ENCODE assay signal across 8 cellular contexts in the genomic region with DNA sequence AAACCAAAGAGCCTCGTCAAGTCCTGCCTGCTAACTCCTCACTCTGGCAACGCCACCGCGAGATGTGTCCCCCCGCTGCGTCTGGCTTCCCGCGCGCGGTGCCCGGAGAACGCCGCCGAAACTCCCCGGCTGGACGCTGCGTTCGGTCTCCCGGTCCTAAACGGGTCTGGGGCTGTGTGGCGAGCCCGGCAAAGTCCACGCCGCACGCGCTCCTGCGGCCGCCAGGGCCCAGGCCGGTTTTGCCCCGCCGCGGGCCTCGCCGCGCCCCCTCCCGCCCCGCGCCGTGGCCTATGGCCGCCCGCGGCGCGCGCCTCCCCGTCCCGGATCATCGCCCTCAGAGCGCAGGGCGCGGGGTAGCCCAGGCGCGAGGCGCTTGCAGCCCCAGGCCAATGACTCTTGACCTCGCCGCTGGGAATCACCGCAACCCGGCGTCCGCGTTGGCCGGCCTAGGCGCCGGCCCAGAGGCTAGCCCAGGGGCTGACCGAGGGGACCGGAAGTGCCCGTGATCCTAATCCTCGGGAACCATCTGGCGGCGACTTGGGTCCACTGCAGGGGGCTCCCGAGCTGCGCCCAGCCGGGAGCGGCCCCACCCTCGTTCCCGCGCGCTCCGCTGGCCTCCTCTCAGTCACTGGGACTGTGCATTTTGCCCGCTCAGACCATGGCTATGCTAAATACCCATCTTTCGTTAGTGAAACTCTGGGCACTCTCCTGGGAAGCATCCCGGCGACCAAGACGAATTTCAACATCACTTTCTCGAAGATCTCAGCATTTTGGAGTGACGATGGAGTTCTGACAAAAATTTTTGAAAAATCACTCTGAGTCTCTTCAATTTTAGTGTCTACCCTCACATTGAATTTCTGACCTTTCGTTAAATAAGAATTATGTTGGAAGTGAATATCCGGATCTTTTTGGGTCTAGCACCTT. TPM values are rescaled to one million over a fixed set of nuclear protein-coding genes. Genes with fewer than 3 reads are reported as not detected.
DNase-seq lines count a peak whose midpoint lies in the region; ATAC-seq and TF ChIP-seq lines count a peak whose summit lies in the region.

A gene (minus strand): TSS at position 214 of the 924 bp plus-strand sequence. CDS start 266 bp downstream, outside the sequence.

- H3K36me3 Mint-ChIP-seq in activated B cell treated with CpG ODN at 0.5 μM for 24 hours (ENCODE audit: low read depth) = no peaks in the 10 kb centered on the region

- H3K4me1 Mint-ChIP-seq in activated B cell treated with CpG ODN at 0.5 μM for 24 hours = peaks cover 9% of the 10 kb centered on the region

- ATAC-seq in HG02642 (IDR thresholded peaks at IDR 0.05; ENCODE audit: poor library complexity, unreplicated experiment) (peak; percentile 78), activated B cell treated with CpG ODN at 0.5 μM for 24 hours (ENCODE audit: low read depth) (no peak)

- peaks cover 2% of the 10 kb centered on the region for H3K9me3 Mint-ChIP-seq in activated B cell treated with CpG ODN at 0.5 μM for 24 hours

- no peaks in the 10 kb centered on the region for H3K36me3 ChIP-seq in mucosa of stomach (ENCODE audit: control insufficient read depth, insufficient read depth, low read length)

- peak in 2 of 3 donors; percentile 8 for DNase-seq in stimulated activated CD4-positive, alpha-beta T cell treated with anti-CD3 and anti-CD28 coated beads, TNF-alpha, amount 100 ng/mL, for 48 hours (ENCODE audit: low read depth in 3 of 3)
- DNase-seq in stimulated activated CD4-positive, alpha-beta T cell treated with anti-CD3 and anti-CD28 coated beads, Interleukin-1b, Interleukin-23, amount 100 ng/mL, for 48 hours = no peak
- peak; percentile 10 for DNase-seq in NCI-H1694 treated with DMSO at 0.1 percent for 48 hours (lab: John Stamatoyannopoulos, UW)
- no peak for DNase-seq in activated B cell treated with CpG ODN at 0.5 μM for 24 hours
- DNase-seq in fibroblast of peridontal ligament (ENCODE audit: extremely low read depth) = peak; percentile 73
- DNase-seq in ureter (ENCODE audit: low spot score) = peak; percentile 80

- H3K4me3 ChIP-seq in mucosa of stomach (ENCODE audit: low read length) = peak within 1 kb of the TSS; percentile 80

- H3K27me3 ChIP-seq in mucosa of stomach (ENCODE audit: control insufficient read depth, insufficient read depth, low read length) = no peaks in the 10 kb centered on the region

- H3K4me1 ChIP-seq in mucosa of stomach (ENCODE audit: control insufficient read depth, insufficient read depth, low read length) = peaks cover 6% of the 10 kb centered on the region

- peak within 1 kb of the TSS; percentile 41 for H3K4me3 Mint-ChIP-seq in activated B cell treated with CpG ODN at 0.5 μM for 24 hours

- intact Hi-C loops in activated B cell treated with CpG ODN at 0.5 μM for 24 hours (cut with micrococcal nuclease) = no loop called here

- POLR2A ChIA-PET in activated B cell treated with CpG ODN at 0.5 μM for 24 hours (lab: Charles Lee) = no interaction called here

- CTCF ChIA-PET in activated B cell treated with CpG ODN at 0.5 μM for 24 hours (lab: Charles Lee) = no interaction called here

- no peaks in the 10 kb centered on the region for H3K9me3 ChIP-seq in mucosa of stomach (ENCODE audit: control insufficient read depth, low read length)

- peak within 1 kb of the TSS; percentile 60 for H3K9ac ChIP-seq in mucosa of stomach (ENCODE audit: low read length)

- H3K27me3 Mint-ChIP-seq in activated B cell treated with CpG ODN at 0.5 μM for 24 hours = peaks cover 41% of the 10 kb centered on the region

- no peak for TF ChIP-seq CTCF in activated B cell treated with CpG ODN at 0.5 μM for 24 hours (IDR thresholded peaks at IDR 0.05)

- H3K27ac Mint-ChIP-seq in activated B cell treated with CpG ODN at 0.5 μM for 24 hours = no peak within 1 kb of the TSS

RNA-seq across cellular contexts. Expression of the gene that starts here (rescaled TPM):
- total RNA-seq in activated B cell treated with CpG ODN at 0.5 μM for 24 hours = not detected in 2 replicates
- 9.1 TPM for total RNA-seq in ureter

Comparison
In these comparisons a context has a peak if more than half of its experiments do, and no peak if none do; other contexts are left out.
1. RNA of the gene that starts here (total RNA-seq): 9.1 TPM in ureter (single experiment); not detected in activated B cell treated with CpG ODN at 0.5 μM for 24 hours; every median in the first group is over 10 times any median in the second.
2. DNase-seq: peak in stimulated activated CD4-positive, alpha-beta T cell treated with anti-CD3 and anti-CD28 coated beads, TNF-alpha, amount 100 ng/mL, for 48 hours (2 of 3), NCI-H1694 treated with DMSO at 0.1 percent for 48 hours (single experiment), fibroblast of peridontal ligament (single experiment) and ureter (single experiment); none in stimulated activated CD4-positive, alpha-beta T cell treated with anti-CD3 and anti-CD28 coated beads, Interleukin-1b, Interleukin-23, amount 100 ng/mL, for 48 hours (single experiment) and activated B cell treated with CpG ODN at 0.5 μM for 24 hours (single experiment).